Comparison of ENCODE assay signal across 15 cellular contexts in genomic region chr22:30249049-30250038, GRCh38. TPM values are rescaled to one million over a fixed set of nuclear protein-coding genes. Genes with fewer than 3 reads are reported as not detected.
DNase-seq lines count a peak whose midpoint lies in the region; ATAC-seq, FAIRE-seq and TF ChIP-seq lines count a peak whose summit lies in the region.
"Had no signal": no experiment of that assay in that cellular context is flagged by ENCODE, and none has a peak within 500 bp of the region (broad histone marks: within the 10 kb centered on the region; RNA-seq: fewer than 3 reads in every experiment).

No MANE protein-coding gene starts in this region.

- POLR2A ChIA-PET in H1 (lab: Charles Lee; ENCODE audit: partially characterized antibody) = interaction anchor here (0.6 to 2.4 kb wide), 3 partner anchors 11 to 39 kb away, joined by 3 to 7 read pairs (median 3); no protein-coding TSS in a partner anchor
- POLR2A ChIA-PET in naive thymus-derived CD8-positive, alpha-beta T cell (lab: Charles Lee) = interaction anchor here (0.5 kb wide), 1 partner anchor 144 kb away, joined by 3 read pairs; no protein-coding TSS in a partner anchor

- no peak overlapping the region for H2BK120ac ChIP-seq in H1 (replicated peaks; ENCODE audit: low read depth, low read length)
- no peak overlapping the region for H2BK120ac ChIP-seq in H9 (ENCODE audit: low read depth, low read length, poor library complexity, severe bottlenecking)

- peak; percentile 60 for DNase-seq in HuH-7 (ENCODE audit: low spot score)
- no peak for DNase-seq in H1 (ENCODE audit: low read depth in 1 of 2, low spot score in 2 of 2)
- DNase-seq in osteoblast (ENCODE audit: insufficient read length, low spot score, missing footprints) = peak; percentile 91
- no peak for DNase-seq in naive thymus-derived CD8-positive, alpha-beta T cell
- DNase-seq in H9 = no peak
- no peak for DNase-seq in iPS-NIHi7 (ENCODE audit: extremely low spot score)
- DNase-seq in superior temporal gyrus (ENCODE audit: extremely low spot score) = no peak
- DNase-seq: caudate nucleus, Peyer's patch had no signal

- H4K8ac ChIP-seq in H1 (ENCODE audit: extremely low read depth, insufficient read depth, low read length) = no peak overlapping the region
- H4K8ac ChIP-seq in H9 (replicated peaks; ENCODE audit: insufficient read length, low read depth, low read length) = no peak overlapping the region

- H3K23ac ChIP-seq in H1 (ENCODE audit: insufficient read length) = no peak overlapping the region
- H3K23ac ChIP-seq in H9 (ENCODE audit: insufficient read length, low read depth, low read length) = no peak overlapping the region

- peak overlapping the region in 3 of 10 donors; percentile 29 to 47 (median 43) for H3K27ac Mint-ChIP-seq in naive thymus-derived CD8-positive, alpha-beta T cell
- H3K27ac Mint-ChIP-seq in H9 = peak overlapping the region in 1 of 3 experiments; percentile 48; a peak in 1 of 7 replicates

- 86% methylated on average over 25 of the region's 27 CpGs; no CpG with 5 or more reads in 1 of the 2 experiments for WGBS in H1 (ENCODE audit: extremely low coverage in 1 of 2, insufficient coverage in 1 of 2, insufficient read length in 1 of 2, insufficient replicate concordance in 2 of 2, low coverage in 1 of 2, low lambda C conversion rate in 2 of 2, missing lambda C conversion rate in 1 of 2), 2 experiments
- WGBS in H9 (ENCODE audit: extremely low coverage, insufficient read length, low lambda C conversion rate) = no CpG with 5 or more reads among the region's 27 CpGs

- no peak overlapping the region for H2BK5ac ChIP-seq in H1 (ENCODE audit: low read depth, low read length)
- H2BK5ac ChIP-seq in H9 (ENCODE audit: insufficient read length, low read length) = no peak overlapping the region

- H3K79me2 ChIP-seq in ACC112 (ENCODE audit: control insufficient read depth, insufficient read depth, low read length, unreplicated experiment) (peaks cover 27% of the 10 kb centered on the region), H1 (ENCODE audit: control insufficient read depth in 1 of 2, insufficient read depth in 2 of 2, low read length in 2 of 2) (no peaks in the 10 kb centered on the region), osteoblast (ENCODE audit: insufficient read depth, low read length) (peaks cover 43% of the 10 kb centered on the region), H9 (ENCODE audit: insufficient read depth, low read length) (no peaks in the 10 kb centered on the region)

- no peak for ATAC-seq in naive thymus-derived CD8-positive, alpha-beta T cell

- H4K20me1 ChIP-seq in H1 (replicated peaks in 1 of 2; ENCODE audit: control insufficient read depth in 1 of 2, insufficient read depth in 2 of 2, low read length in 2 of 2) (peaks cover 0 to 2% of the 10 kb centered on the region in 2 experiments), osteoblast (ENCODE audit: insufficient read depth, low read length) (no peaks in the 10 kb centered on the region), H9 (ENCODE audit: control insufficient read depth, insufficient read depth, insufficient read length) (no peaks in the 10 kb centered on the region)

- H3K4me3 Mint-ChIP-seq in naive thymus-derived CD8-positive, alpha-beta T cell = peak overlapping the region in 1 of 10 donors; percentile 25
- no peak overlapping the region for H3K4me3 Mint-ChIP-seq in H9

- H3K4me1 ChIP-seq in ACC112 (ENCODE audit: control insufficient read depth, insufficient read depth, low read length, unreplicated experiment) (peaks cover 70% of the 10 kb centered on the region), H1 (replicated peaks in 1 of 4; ENCODE audit: control insufficient read depth in 3 of 4, insufficient read depth in 4 of 4, low read length in 3 of 4) (peaks cover 4 to 26% (median 15%) of the 10 kb centered on the region in 4 experiments), osteoblast (ENCODE audit: insufficient read depth, low read length) (peaks cover 59% of the 10 kb centered on the region), H9 (ENCODE audit: insufficient read depth, low read length) (peaks cover 3% of the 10 kb centered on the region; the same call in 1 of the 2 replicates)

- FAIRE-seq in H1 (lab: Jason Lieb, UNC) = no peak
- FAIRE-seq: TTC549 had no signal

- H4K5ac ChIP-seq in H1 (ENCODE audit: insufficient read length, low read depth, low read length) (no peak overlapping the region), H9 (ENCODE audit: insufficient read length, low read depth, low read length) (no peak overlapping the region)

- no peak for TF ChIP-seq POLR2A in H1 (IDR thresholded peaks at IDR 0.05; ENCODE audit: control extremely low read depth in 1 of 2, low read depth in 2 of 2, low read length in 2 of 2)

- H3K9ac ChIP-seq in H1 (replicated peaks in 1 of 4; ENCODE audit: extremely low read depth in 1 of 4, low read depth in 3 of 4, low read length in 3 of 4) (no peak overlapping the region), H9 (ENCODE audit: extremely low read depth, insufficient read length, low read length) (no peak overlapping the region)

- H3K14ac ChIP-seq in H1 (ENCODE audit: insufficient read length) (no peak overlapping the region), H9 (ENCODE audit: insufficient read depth, low read length) (no peak overlapping the region; the same call in 1 of the 2 replicates)

- H3K18ac ChIP-seq in H1 (ENCODE audit: extremely low read depth, low read length) (no peak overlapping the region; the same call in 1 of the 2 replicates), H9 (ENCODE audit: insufficient read length, low read depth, low read length) (no peak overlapping the region)

- H4K91ac ChIP-seq in H1 (replicated peaks; ENCODE audit: insufficient read length, low read length) = no peak overlapping the region
- no peak overlapping the region for H4K91ac ChIP-seq in H9 (ENCODE audit: insufficient read length, low read depth, low read length)

- CTCF ChIA-PET in H1 (lab: Charles Lee; ENCODE audit: partially characterized antibody) = interaction anchor here (0.8 to 2.1 kb wide), 6 partner anchors 11 to 181 kb away, joined by 3 to 8 read pairs (median 3); no protein-coding TSS in a partner anchor

- H2AFZ ChIP-seq in ACC112 (ENCODE audit: low read length, unreplicated experiment) = no peak overlapping the region
- H2AFZ ChIP-seq in H1 (ENCODE audit: low read length) = no peak overlapping the region
- no peak overlapping the region for H2AFZ ChIP-seq in osteoblast (ENCODE audit: low read length)
- H2AFZ ChIP-seq in H9 (ENCODE audit: low read length) = no peak overlapping the region

- no peak for TF ChIP-seq RAD21 in H1 (IDR thresholded peaks at IDR 0.05 in 1 of 2, conservative IDR thresholded peaks at IDR 0.05 in 1 of 2; ENCODE audit: low read depth in 2 of 2, low read length in 2 of 2)

- TF ChIP-seq CTCF in H1 (IDR thresholded peaks at IDR 0.05; ENCODE audit: control extremely low read depth in 1 of 3, insufficient read depth in 1 of 3, low read depth in 1 of 3, low read length in 3 of 3) = no peak
- TF ChIP-seq CTCF in osteoblast (IDR thresholded peaks at IDR 0.05; ENCODE audit: extremely low read depth, low read depth, low read length) = no peak
- no peak for TF ChIP-seq CTCF in H9 (conservative IDR thresholded peaks at IDR 0.05)

- H3K27me3 ChIP-seq in ACC112 (ENCODE audit: insufficient read depth, low read length) = no peaks in the 10 kb centered on the region
- no peaks in the 10 kb centered on the region; a peak in 2 of 7 replicates for H3K27me3 ChIP-seq in H1 (replicated peaks in 1 of 4; ENCODE audit: control insufficient read depth in 3 of 4, extremely low read depth in 1 of 4, insufficient read depth in 3 of 4, low read length in 3 of 4)
- H3K27me3 ChIP-seq in osteoblast (ENCODE audit: insufficient read depth, low read length) = no peaks in the 10 kb centered on the region
- H3K27me3 ChIP-seq in H9 (ENCODE audit: insufficient read depth, low read length) = no peaks in the 10 kb centered on the region
- H3K27me3 ChIP-seq: Peyer's patch had no signal

- H3K4me2 ChIP-seq in H1 (ENCODE audit: insufficient read depth in 1 of 2, low read depth in 2 of 2, low read length in 2 of 2) (no peak overlapping the region), osteoblast (ENCODE audit: insufficient read depth, low read length) (no peak overlapping the region), H9 (ENCODE audit: insufficient read depth, insufficient read length, low read length) (no peak overlapping the region)

- H3K9me3 ChIP-seq in H1 (ENCODE audit: insufficient read depth in 2 of 2, low read depth in 1 of 2, low read length in 1 of 2) (no peaks in the 10 kb centered on the region), osteoblast (ENCODE audit: low read depth, low read length) (no peaks in the 10 kb centered on the region), H9 (ENCODE audit: control insufficient read depth, low read depth, low read length) (no peaks in the 10 kb centered on the region)
- H3K9me3 ChIP-seq: Peyer's patch had no signal

- no peaks in the 10 kb centered on the region; the same call in none of the 2 replicates for H3K79me1 ChIP-seq in H1 (ENCODE audit: low read depth, low read length)
- H3K79me1 ChIP-seq in H9 (ENCODE audit: insufficient read depth, low read depth, low read length, poor library complexity, severe bottlenecking) = no peaks in the 10 kb centered on the region

- H2BK15ac ChIP-seq in H1 (ENCODE audit: low read length) (peak overlapping the region; percentile 81), H9 (ENCODE audit: low read depth, low read length) (no peak overlapping the region)

- no peaks in the 10 kb centered on the region for H3K36me3 Mint-ChIP-seq in naive thymus-derived CD8-positive, alpha-beta T cell
- H3K36me3 Mint-ChIP-seq in H9 (ENCODE audit: insufficient read depth in 1 of 3, low read depth in 3 of 3) = no peaks in the 10 kb centered on the region; a peak in 2 of 7 replicates

- no peak for TF ChIP-seq EP300 in H1 (IDR thresholded peaks at IDR 0.05; ENCODE audit: borderline replicate concordance in 1 of 2, low read depth in 2 of 2, low read length in 2 of 2)

- H3K27ac ChIP-seq in ACC112 (ENCODE audit: low read depth, low read length) (peak overlapping the region; percentile 87; the same call in 1 of the 2 replicates), H1 (ENCODE audit: low read depth, low read length) (no peak overlapping the region), osteoblast (ENCODE audit: low read depth, low read length) (peak overlapping the region; percentile 96), H9 (ENCODE audit: insufficient read length, low read depth, low read length) (no peak overlapping the region)

- peaks cover 2 to 34% (median 13%) of the 10 kb centered on the region in 5 donors for H3K27me3 Mint-ChIP-seq in naive thymus-derived CD8-positive, alpha-beta T cell
- H3K27me3 Mint-ChIP-seq in H9 (ENCODE audit: low read depth) = peaks cover 9% of the 10 kb centered on the region

- H3K36me3 ChIP-seq in ACC112 (ENCODE audit: insufficient read depth, low read length) = no peaks in the 10 kb centered on the region
- no peaks in the 10 kb centered on the region for H3K36me3 ChIP-seq in H1 (ENCODE audit: control insufficient read depth in 2 of 4, insufficient read depth in 4 of 4, low read length in 3 of 4)
- peaks cover 8% of the 10 kb centered on the region for H3K36me3 ChIP-seq in osteoblast (ENCODE audit: insufficient read depth, low read length)
- H3K36me3 ChIP-seq: Peyer's patch had no signal

- H2BK12ac ChIP-seq in H1 (ENCODE audit: low read depth, low read length) = peak overlapping the region; percentile 75; the same call in 1 of the 2 replicates
- H2BK12ac ChIP-seq in H9 (ENCODE audit: insufficient read length, low read depth, low read length) = no peak overlapping the region

- no peaks in the 10 kb centered on the region for H3K9me3 Mint-ChIP-seq in naive thymus-derived CD8-positive, alpha-beta T cell
- H3K9me3 Mint-ChIP-seq in H9 = no peaks in the 10 kb centered on the region

- no peak overlapping the region for H3K4ac ChIP-seq in H1 (replicated peaks; ENCODE audit: insufficient read length, low read depth, low read length)
- no peak overlapping the region for H3K4ac ChIP-seq in H9 (ENCODE audit: low read depth, low read length)

- H3K23me2 ChIP-seq in H1 (ENCODE audit: low read depth, low read length) = peaks cover 12% of the 10 kb centered on the region; the same call in 1 of the 2 replicates
- peaks cover 9% of the 10 kb centered on the region for H3K23me2 ChIP-seq in H9 (ENCODE audit: insufficient read length, low read depth, low read length, poor library complexity, severe bottlenecking)

- no peak overlapping the region for H3T11ph ChIP-seq in H9 (ENCODE audit: low read length)

- H3K4me3 ChIP-seq in ACC112 (ENCODE audit: low read depth, low read length) (no peak overlapping the region), H1 (ENCODE audit: extremely low read depth in 1 of 4, insufficient read depth in 2 of 4, low read depth in 3 of 4, low read length in 4 of 4) (no peak overlapping the region), osteoblast (ENCODE audit: insufficient read depth, low read length) (no peak overlapping the region)
- H3K4me3 ChIP-seq: Peyer's patch had no signal

- H3K56ac ChIP-seq in H1 (replicated peaks; ENCODE audit: insufficient read length, low read depth, low read length) = no peak overlapping the region
- H3K56ac ChIP-seq in H9 (ENCODE audit: insufficient read length, low read depth, low read length) = no peak overlapping the region

- H3K4me1 Mint-ChIP-seq in naive thymus-derived CD8-positive, alpha-beta T cell = peaks cover 26 to 46% (median 32%) of the 10 kb centered on the region in 4 donors
- H3K4me1 Mint-ChIP-seq in H9 = peaks cover 32 to 38% of the 10 kb centered on the region in 2 experiments

- H2BK20ac ChIP-seq in H1 (ENCODE audit: low read length) = 0 out of 2 replicates have a peak overlapping the region, but pooled peaks have one; percentile 48
- H2BK20ac ChIP-seq in H9 (ENCODE audit: low read depth, low read length, poor library complexity, severe bottlenecking) = no peak overlapping the region

- H2AK5ac ChIP-seq in H1 (ENCODE audit: low read depth, low read length) = no peak overlapping the region
- no peak overlapping the region for H2AK5ac ChIP-seq in H9 (ENCODE audit: insufficient read length, low read length)

RNA-seq across cellular contexts. Expression of gene LIF, which starts 2.8 kb away (rescaled TPM):
- total RNA-seq in H1 (2021; fragmentation: NEBNext Ultra II Directional; extraction: Animal tissue kit (Norgen Biotek cat#: 25700)) = 3.3 and 3.5 TPM in 2 replicates
- polyA plus RNA-seq in H1 (2011; rRNA removed) = 3.3 and 4.1 TPM in 2 replicates
- 4.0 TPM for polyA plus RNA-seq in H1 (2011; cell fraction: cytosol; rRNA removed)
- polyA plus RNA-seq in H1 (2011; cell fraction: nucleus; rRNA removed) = 16.5 TPM
- polyA plus RNA-seq in H1 (2012, experiment 1 of 2) = 3.5 to 4.5 TPM (median 3.9 TPM) in 4 replicates
- polyA plus RNA-seq in H1 (2012, experiment 2 of 2) = 2.9 TPM
- 2.2 TPM for polyA plus RNA-seq in H1 (2013, experiment 1 of 2)
- polyA plus RNA-seq in H1 (2013, experiment 2 of 2) = 1.8 TPM
- 9.4 and 9.6 TPM in 2 replicates for polyA minus RNA-seq in H1 (2011; rRNA and poly(A)+ RNA removed)
- polyA minus RNA-seq in H1 (2011; cell fraction: cytosol; rRNA and poly(A)+ RNA removed) = 6.2 TPM
- polyA minus RNA-seq in H1 (2011; cell fraction: nucleus; rRNA and poly(A)+ RNA removed) = 4.6 TPM
- total RNA-seq in osteoblast (3.2 and 3.3 TPM in 2 replicates), H9 (2021) (4.3 and 6.1 TPM in 2 replicates)
- total RNA-seq in naive thymus-derived CD8-positive, alpha-beta T cell = not detected
- not detected for polyA plus RNA-seq in naive thymus-derived CD8-positive, alpha-beta T cell
- polyA plus RNA-seq: CD14-positive monocyte had no signal

RNA-seq across cellular contexts. Expression of gene OSM, which starts 17.3 kb away (rescaled TPM):
- total RNA-seq in H1 (2021; fragmentation: NEBNext Ultra II Directional; extraction: Animal tissue kit (Norgen Biotek cat#: 25700)) = not detected in 2 replicates
- not detected in 2 replicates for polyA plus RNA-seq in H1 (2011; rRNA removed)
- polyA plus RNA-seq in H1 (2011; cell fraction: cytosol; rRNA removed) = not detected
- not detected for polyA plus RNA-seq in H1 (2011; cell fraction: nucleus; rRNA removed)
- polyA plus RNA-seq in H1 (2012, experiment 1 of 2) = not detected in 4 replicates
- not detected for polyA plus RNA-seq in H1 (2012, experiment 2 of 2)
- polyA plus RNA-seq in H1 (2013, experiment 1 of 2) = not detected
- polyA plus RNA-seq in H1 (2013, experiment 2 of 2) = not detected
- not detected in 2 replicates for polyA minus RNA-seq in H1 (2011; rRNA and poly(A)+ RNA removed)
- polyA minus RNA-seq in H1 (2011; cell fraction: cytosol; rRNA and poly(A)+ RNA removed) = not detected
- polyA minus RNA-seq in H1 (2011; cell fraction: nucleus; rRNA and poly(A)+ RNA removed) = not detected
- not detected in 2 replicates for total RNA-seq in osteoblast
- 1 to 10 TPM in 1 of 2 experiments, under 1 TPM in 1; 0.81 to 1.1 TPM for total RNA-seq in naive thymus-derived CD8-positive, alpha-beta T cell
- 10 to 100 TPM in 1 of 3 donors, 1 to 10 TPM in 2; 4.4 to 11.6 (median 4.4) TPM for polyA plus RNA-seq in naive thymus-derived CD8-positive, alpha-beta T cell
- not detected in 2 replicates for total RNA-seq in H9 (2021)
- total RNA-seq: epithelial cell of proximal tubule, M059J, myocyte, Peyer's patch had no signal

RNA-seq across cellular contexts. Expression of gene CASTOR1, which starts 40.0 kb away (rescaled TPM):
- 8.4 and 10.3 TPM in 2 replicates for total RNA-seq in H1 (2021; fragmentation: NEBNext Ultra II Directional; extraction: Animal tissue kit (Norgen Biotek cat#: 25700))
- polyA plus RNA-seq in H1 (2011; rRNA removed) = 36.0 and 44.6 TPM in 2 replicates
- 22.6 TPM for polyA plus RNA-seq in H1 (2011; cell fraction: cytosol; rRNA removed)
- polyA plus RNA-seq in H1 (2011; cell fraction: nucleus; rRNA removed) = 27.5 TPM
- 3.7 to 12.4 TPM (median 11.3 TPM) in 4 replicates for polyA plus RNA-seq in H1 (2012, experiment 1 of 2)
- 10.9 TPM for polyA plus RNA-seq in H1 (2012, experiment 2 of 2)
- 9.5 TPM for polyA plus RNA-seq in H1 (2013, experiment 1 of 2)
- polyA plus RNA-seq in H1 (2013, experiment 2 of 2) = 10.2 TPM
- 8.2 and 8.5 TPM in 2 replicates for polyA minus RNA-seq in H1 (2011; rRNA and poly(A)+ RNA removed)
- polyA minus RNA-seq in H1 (2011; cell fraction: cytosol; rRNA and poly(A)+ RNA removed) = 3.8 TPM
- 8.7 TPM for polyA minus RNA-seq in H1 (2011; cell fraction: nucleus; rRNA and poly(A)+ RNA removed)
- 5.3 and 5.8 TPM in 2 replicates for total RNA-seq in osteoblast
- 10 to 100 TPM; 18.0 to 20.4 TPM for total RNA-seq in naive thymus-derived CD8-positive, alpha-beta T cell
- 10 to 100 TPM; 16.9 to 33.5 (median 20.8) TPM for polyA plus RNA-seq in naive thymus-derived CD8-positive, alpha-beta T cell
- total RNA-seq in H9 (2021) = 8.8 and 11.0 TPM in 2 replicates

Comparison
In these comparisons a context has a peak if more than half of its experiments do, and no peak if none do; other contexts are left out.
1. H3K27ac ChIP-seq: peak in ACC112 (single experiment) and osteoblast (single experiment); none in H1 (single experiment) and H9 (single experiment).
2. DNase-seq: peak in HuH-7 (single experiment) and osteoblast (single experiment); none in H1 (0 of 2), naive thymus-derived CD8-positive, alpha-beta T cell (0 of 10), H9 (single experiment), iPS-NIHi7 (single experiment) and superior temporal gyrus (single experiment).